ENCODE assay signal across 9 cellular contexts in the genomic region with DNA sequence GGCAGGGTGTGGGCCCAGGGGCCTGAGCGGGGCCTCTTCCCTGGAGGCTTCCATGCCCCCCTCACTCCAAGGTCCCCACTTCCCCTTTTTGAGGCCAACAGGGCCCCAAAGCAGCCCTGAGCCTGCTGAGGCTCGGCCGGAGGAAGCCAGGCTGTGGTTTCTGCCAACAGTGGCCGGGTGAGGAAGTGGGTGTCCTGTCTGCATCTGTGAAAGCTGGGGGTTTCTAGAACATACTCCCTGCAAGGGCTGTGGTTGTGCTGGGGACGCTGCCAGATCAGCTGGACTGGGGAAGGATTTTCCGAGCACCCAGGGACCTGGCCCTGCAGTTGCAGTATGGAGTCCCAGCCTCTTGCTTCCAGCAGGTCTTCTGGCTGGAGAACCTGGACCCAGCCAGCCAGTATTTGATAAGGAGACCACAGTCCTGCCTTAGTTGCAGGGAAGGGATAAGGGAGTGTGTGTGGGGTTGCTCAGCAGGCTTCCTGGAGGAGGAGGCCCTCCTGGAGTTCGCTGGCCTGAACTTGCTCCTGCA.
A peak's percentile ranks its signal among the peaks of the same experiment; 100 is the strongest.
DNase-seq lines count a peak whose midpoint lies in the region; ATAC-seq lines count a peak whose summit lies in the region.
"Had no signal": no experiment of that assay in that cellular context is flagged by ENCODE, and none has a peak within 500 bp of the region (broad histone marks: within the 10 kb centered on the region; RNA-seq: fewer than 3 reads in every experiment).

No MANE protein-coding gene starts in this region.

- DNase-seq in DMS53 (lab: John Stamatoyannopoulos, UW) (peak; percentile 49), DMS53 treated with DMSO at 0.1 percent for 48 hours (lab: John Stamatoyannopoulos, UW; ENCODE audit: unreplicated experiment) (no peak), pons (ENCODE audit: low spot score) (peak; percentile 83), iPS-NIHi7 (ENCODE audit: extremely low spot score) (no peak), NCI-H2029 (lab: John Stamatoyannopoulos, UW) (no peak)
- peak; percentile 27 for DNase-seq in activated CD4-positive, alpha-beta T cell treated with anti-CD3 and anti-CD28 coated beads for 1 hour
- peak; percentile 48 to 57 (median 55) for DNase-seq in effector memory CD4-positive, alpha-beta T cell

- peaks cover 10% of the 10 kb centered on the region for H3K36me3 ChIP-seq in effector memory CD4-positive, alpha-beta T cell (ENCODE audit: control insufficient read depth, insufficient read depth, low read length)

- peak; percentile 91 for ATAC-seq in HG03354 (IDR thresholded peaks at IDR 0.05; ENCODE audit: poor library complexity, severe bottlenecking, unreplicated experiment)

- peaks cover 75% of the 10 kb centered on the region for H3K4me1 ChIP-seq in effector memory CD4-positive, alpha-beta T cell (ENCODE audit: control insufficient read depth, insufficient read depth, low read length, poor library complexity, severe bottlenecking)

- H3K9me3 ChIP-seq in effector memory CD4-positive, alpha-beta T cell (ENCODE audit: control insufficient read depth, low read length): no peaks in the 10 kb centered on the region

- peak overlapping the region; percentile 37 for H3K4me3 ChIP-seq in effector memory CD4-positive, alpha-beta T cell (ENCODE audit: insufficient read depth, low read depth, low read length, poor library complexity, severe bottlenecking)

- H3K27me3 ChIP-seq in effector memory CD4-positive, alpha-beta T cell (replicated peaks; ENCODE audit: control insufficient read depth, insufficient read depth, low read length, poor library complexity, severe bottlenecking): no peaks in the 10 kb centered on the region

- peak overlapping the region; percentile 72 for H3K27ac ChIP-seq in effector memory CD4-positive, alpha-beta T cell (ENCODE audit: insufficient read depth, low read length, poor library complexity, severe bottlenecking)
- H3K27ac ChIP-seq: 22Rv1 had no signal

Comparison
In these comparisons a context has a peak if more than half of its experiments do, and no peak if none do; other contexts are left out.
1. DNase-seq: peak in DMS53 (single experiment), activated CD4-positive, alpha-beta T cell treated with anti-CD3 and anti-CD28 coated beads for 1 hour (single experiment), effector memory CD4-positive, alpha-beta T cell (3 of 3) and pons (single experiment); none in DMS53 treated with DMSO at 0.1 percent for 48 hours (single experiment), iPS-NIHi7 (single experiment) and NCI-H2029 (single experiment).